31 cellular contexts compared by ENCODE assay signal in the genomic region with DNA sequence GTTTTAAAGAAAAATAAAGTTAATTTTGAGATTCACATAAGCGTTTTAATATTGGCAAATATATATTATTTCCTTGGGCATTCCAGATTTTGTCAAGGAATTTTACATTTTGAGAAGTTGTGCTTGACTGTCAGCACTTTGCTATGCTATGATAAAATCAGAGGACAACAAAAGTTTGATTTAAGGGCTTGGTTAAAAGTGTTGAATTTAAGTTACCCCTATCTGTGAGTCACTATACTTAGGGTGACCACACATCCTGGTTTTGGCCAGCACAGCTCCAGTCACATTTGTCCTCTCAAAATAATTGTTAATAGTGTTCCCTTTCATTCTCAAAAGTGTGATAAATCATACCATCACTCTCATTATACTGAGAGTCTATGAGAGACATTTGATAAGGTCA. TPM values are rescaled to one million over a fixed set of nuclear protein-coding genes. Genes with fewer than 3 reads are reported as not detected.
DNase-seq lines count a peak whose midpoint lies in the region; ATAC-seq and TF ChIP-seq lines count a peak whose summit lies in the region.
"Had no signal": no experiment of that assay in that cellular context is flagged by ENCODE, and none has a peak within 500 bp of the region (broad histone marks: within the 10 kb centered on the region; RNA-seq: fewer than 3 reads in every experiment).

No MANE protein-coding gene starts in this region.

- 0 out of 2 replicates have a peak overlapping the region, but pooled peaks have one; percentile 2 for H3K4me3 Mint-ChIP-seq in HFFc6
- H3K4me3 Mint-ChIP-seq: activated CD8-positive, alpha-beta T cell treated with anti-CD3 and anti-CD28 coated beads, Interleukin-2, amount 10 ng/mL, durations not matched to agents 7 days and 5 days; CD8-positive, alpha-beta memory T cell; naive thymus-derived CD8-positive, alpha-beta T cell; stimulated activated memory B cell treated with anti-CD40 and anti-IgM and Interleukin-4, amounts not matched to agents 10 μg/mL and 1 μg/mL and 100 μg/mL, for 72 hours had no signal

- H3K4me1 Mint-ChIP-seq in HFFc6 (ENCODE audit: low read depth): peaks cover 59% of the 10 kb centered on the region

- intact Hi-C loops in cardiac septum (cut with DNase I): loop anchor here (10.0 kb wide), 1 partner anchor 119 kb away; no protein-coding TSS in a partner anchor

- no peaks in the 10 kb centered on the region; the same call in 1 of the 2 replicates for H3K27me3 Mint-ChIP-seq in HFFc6 (ENCODE audit: insufficient read depth)
- H3K27me3 Mint-ChIP-seq: CD8-positive, alpha-beta memory T cell; stimulated activated memory B cell treated with anti-CD40 and anti-IgM and Interleukin-4, amounts not matched to agents 10 μg/mL and 1 μg/mL and 100 μg/mL, for 72 hours had no signal

- WGBS in upper lobe of left lung, 2 donors: 92 to 94% methylated on average over 1 of the region's 1 CpG

- no peak for TF ChIP-seq EP300 in upper lobe of left lung (IDR thresholded peaks at IDR 0.05)

- no peak overlapping the region for H3K27ac Mint-ChIP-seq in HFFc6
- H3K27ac Mint-ChIP-seq: activated CD8-positive, alpha-beta T cell treated with anti-CD3 and anti-CD28 coated beads, Interleukin-2, amount 10 ng/mL, durations not matched to agents 7 days and 5 days; CD8-positive, alpha-beta memory T cell; naive thymus-derived CD8-positive, alpha-beta T cell; stimulated activated memory B cell treated with anti-CD40 and anti-IgM and Interleukin-4, amounts not matched to agents 10 μg/mL and 1 μg/mL and 100 μg/mL, for 72 hours had no signal

- H3K4me1 ChIP-seq in foreskin keratinocyte (peaks cover 18% of the 10 kb centered on the region), upper lobe of left lung (peaks cover 0 to 6% (median 2%) of the 10 kb centered on the region in 4 donors)
- H3K4me1 ChIP-seq: lower lobe of right lung had no signal

- H3K9me3 Mint-ChIP-seq in HFFc6: no peaks in the 10 kb centered on the region
- H3K9me3 Mint-ChIP-seq: CD8-positive, alpha-beta memory T cell; naive thymus-derived CD8-positive, alpha-beta T cell; stimulated activated memory B cell treated with anti-CD40 and anti-IgM and Interleukin-4, amounts not matched to agents 10 μg/mL and 1 μg/mL and 100 μg/mL, for 72 hours had no signal

- no peaks in the 10 kb centered on the region for H3K36me3 ChIP-seq in upper lobe of left lung
- H3K36me3 ChIP-seq: brain microvascular endothelial cell, lower lobe of right lung, sigmoid colon had no signal

- DNase-seq in AG10803 (ENCODE audit: low read depth) (peak; percentile 35), HFFc6 (peak; percentile 31), foreskin keratinocyte (no peak), cerebellum (ENCODE audit: low spot score) (no peak), cardiac septum (ENCODE audit: low spot score) (no peak), upper lobe of left lung (no peak)
- DNase-seq: ACHN; activated CD4-positive, alpha-beta T cell treated with anti-CD3 and anti-CD28 coated beads for 4 hours; activated CD8-positive, alpha-beta T cell treated with anti-CD3 and anti-CD28 coated beads, Interleukin-2, amount 10 ng/mL, durations not matched to agents 7 days and 5 days; activated naive CD4-positive, alpha-beta T cell treated with anti-CD3 and anti-CD28 coated beads, Interleukin-2, amount 50 U/mL, for 16 hours; brain microvascular endothelial cell; CD8-positive, alpha-beta memory T cell; DMS153; GOT3; hippocampal formation; lower lobe of right lung; naive thymus-derived CD8-positive, alpha-beta T cell; NCI-H146; NCI-H345; NCI-H69; nucleus accumbens; psoas muscle; SIG-M5; sigmoid colon; SW 1271; T-helper 9 cell had no signal

- no peak for TF ChIP-seq CTCF in AG10803 (conservative IDR thresholded peaks at IDR 0.05; ENCODE audit: low read length)
- no peak for TF ChIP-seq CTCF in HFFc6 (IDR thresholded peaks at IDR 0.05)
- no peak for TF ChIP-seq CTCF in foreskin keratinocyte (conservative IDR thresholded peaks at IDR 0.05)
- TF ChIP-seq CTCF in upper lobe of left lung (IDR thresholded peaks at IDR 0.05): no peak

- 0 out of 3 replicates have a peak, but pooled peaks have one; percentile 13 for ATAC-seq in SK-N-SH treated with all-trans-retinoic acid at 6 μM for 48 hours
- peak; percentile 29 for ATAC-seq in foreskin keratinocyte
- ATAC-seq in GM21526 (IDR thresholded peaks at IDR 0.05; ENCODE audit: low FRiP score, unreplicated experiment): no peak
- no peak for ATAC-seq in upper lobe of left lung (ENCODE audit: low FRiP score in 2 of 2)
- ATAC-seq: activated CD8-positive, alpha-beta T cell treated with anti-CD3 and anti-CD28 coated beads, Interleukin-2, amount 10 ng/mL, durations not matched to agents 7 days and 5 days; lower lobe of right lung; naive thymus-derived CD8-positive, alpha-beta T cell; Panc1; psoas muscle; stimulated activated memory B cell treated with anti-CD40 and anti-IgM and Interleukin-4, amounts not matched to agents 10 μg/mL and 1 μg/mL and 100 μg/mL, for 72 hours had no signal

- no peaks in the 10 kb centered on the region; the same call in 1 of the 2 replicates for H3K36me3 Mint-ChIP-seq in HFFc6 (ENCODE audit: low read depth)

- TF ChIP-seq POLR2A in upper lobe of left lung (IDR thresholded peaks at IDR 0.05): no peak

- no peak overlapping the region for H3K27ac ChIP-seq in foreskin keratinocyte
- no peak overlapping the region for H3K27ac ChIP-seq in upper lobe of left lung
- H3K27ac ChIP-seq: lower lobe of right lung, psoas muscle, sigmoid colon had no signal

- H3K27me3 ChIP-seq in foreskin keratinocyte (no peaks in the 10 kb centered on the region), upper lobe of left lung (no peaks in the 10 kb centered on the region)
- H3K27me3 ChIP-seq: brain microvascular endothelial cell, sigmoid colon had no signal

- no peak overlapping the region for H3K4me3 ChIP-seq in AG10803 (ENCODE audit: low read length)
- no peak overlapping the region for H3K4me3 ChIP-seq in upper lobe of left lung
- H3K4me3 ChIP-seq: lower lobe of right lung, psoas muscle, sigmoid colon had no signal

- H3K9me3 ChIP-seq in upper lobe of left lung: no peaks in the 10 kb centered on the region
- H3K9me3 ChIP-seq: lower lobe of right lung, psoas muscle, sigmoid colon had no signal

TF ChIP-seq in SK-N-SH treated with all-trans-retinoic acid at 6 μM for 48 hours, 23 proteins besides CTCF, POLR2A, EP300 and RAD21:
- TF ChIP-seq ISL1 (CRISPR knock-in tag; IDR thresholded peaks at IDR 0.05): peak; percentile 54; the same call in 1 of the 2 replicates
- no peak for TF ChIP-seq TSHZ2 (CRISPR knock-in tag; IDR thresholded peaks at IDR 0.05)

RNA-seq across cellular contexts. Expression of gene ANK3, which starts 34.2 kb away (rescaled TPM):
- total RNA-seq in HFFc6 (2021; fragmentation: NEBNext Ultra II Directional; extraction: Animal tissue kit (Norgen Biotek cat#: 25700)): not detected
- total RNA-seq in foreskin keratinocyte: 10.1 and 11.6 TPM in 2 replicates
- 1.8 TPM in 2 replicates for polyA plus RNA-seq in foreskin keratinocyte
- 363 TPM for total RNA-seq in cerebellum
- total RNA-seq in cardiac septum: 173 TPM
- 100 to 1,000 TPM in 3 of 6 donors, 10 to 100 TPM in 3; 43.9 to 193 (median 98.5) TPM for total RNA-seq in upper lobe of left lung
- total RNA-seq: HepG2 had no signal
- polyA plus RNA-seq: HepG2 had no signal

Comparison
In these comparisons a context has a peak if more than half of its experiments do, and no peak if none do; other contexts are left out.
1. DNase-seq: peak in AG10803 (single experiment) and HFFc6 (single experiment); none in foreskin keratinocyte (0 of 2), cerebellum (single experiment), cardiac septum (single experiment) and upper lobe of left lung (0 of 2).
2. ATAC-seq: peak in SK-N-SH treated with all-trans-retinoic acid at 6 μM for 48 hours (single experiment) and foreskin keratinocyte (single experiment); none in GM21526 (single experiment) and upper lobe of left lung (0 of 2).